12 cellular contexts compared by ENCODE assay signal in genomic region chr11:44067266-44067665, GRCh38. TPM values are rescaled to one million over a fixed set of nuclear protein-coding genes. Genes with fewer than 3 reads are reported as not detected.
DNase-seq lines count a peak whose midpoint lies in the region; ATAC-seq, FAIRE-seq and TF ChIP-seq lines count a peak whose summit lies in the region.
"Had no signal": no experiment of that assay in that cellular context is flagged by ENCODE, and none has a peak within 500 bp of the region (broad histone marks: within the 10 kb centered on the region; RNA-seq: fewer than 3 reads in every experiment).

No MANE protein-coding gene starts in this region.

- H3K4me2 ChIP-seq in DOHH2 (ENCODE audit: low read length) (0 out of 2 replicates have a peak overlapping the region, but pooled peaks have one; percentile 77), PC-3 (ENCODE audit: low read length) (peak overlapping the region; percentile 91)

- H3K27me3 ChIP-seq in DOHH2 (ENCODE audit: control insufficient read depth, low read length) (no peaks in the 10 kb centered on the region), PC-3 (ENCODE audit: low read length) (no peaks in the 10 kb centered on the region)

- H3K27ac ChIP-seq in DOHH2 (ENCODE audit: low read depth, low read length) = no peak overlapping the region
- H3K27ac ChIP-seq in PC-3 (ENCODE audit: low read length) = no peak overlapping the region

- POLR2A ChIA-PET in PC-3 (lab: Charles Lee; ENCODE audit: unreplicated experiment) = no interaction called here

- no peak for ATAC-seq in PC-3
- ATAC-seq in HG03039 (IDR thresholded peaks at IDR 0.05; ENCODE audit: unreplicated experiment) = no peak

- no peak for FAIRE-seq in H54 (lab: Jason Lieb, UNC)

- H3F3A ChIP-seq in DOHH2 (ENCODE audit: control insufficient read depth, insufficient read depth) (no peaks in the 10 kb centered on the region), PC-3 (ENCODE audit: low read length, unreplicated experiment) (no peaks in the 10 kb centered on the region)

- no peaks in the 10 kb centered on the region for H3K9me3 Mint-ChIP-seq in dendritic cell treated with granulocyte-macrophage colony-stimulating factor and Interleukin-4, amounts not matched to agents 40 ng/mL and 50 ng/mL, for 4 days
- no peaks in the 10 kb centered on the region for H3K9me3 Mint-ChIP-seq in progenitor cell of endocrine pancreas (ENCODE audit: low read depth)

- H3K27me3 Mint-ChIP-seq in dendritic cell treated with granulocyte-macrophage colony-stimulating factor and Interleukin-4, amounts not matched to agents 40 ng/mL and 50 ng/mL, for 4 days = peaks cover 5% of the 10 kb centered on the region
- peaks cover 12% of the 10 kb centered on the region for H3K27me3 Mint-ChIP-seq in progenitor cell of endocrine pancreas

- intact Hi-C loops in PC-3 (cut with micrococcal nuclease) = no loop called here
- intact Hi-C loops in dendritic cell treated with granulocyte-macrophage colony-stimulating factor and Interleukin-4, amounts not matched to agents 40 ng/mL and 50 ng/mL, for 4 days (cut with micrococcal nuclease) = loop anchor here (2.0 to 10.0 kb wide), 3 partner anchors 28 to 752 kb away; partner anchors contain the start of genes ALKBH3, API5 and EXT2

- no TSS peak for BruUV-seq in PC-3 (replicated peaks; lab: Mats Ljungman, UMichigan)

- TF ChIP-seq CTCF in DOHH2 (IDR thresholded peaks at IDR 0.05; ENCODE audit: low read depth, low read length, poor library complexity, severe bottlenecking) = no peak
- no peak for TF ChIP-seq CTCF in PC-3 (conservative IDR thresholded peaks at IDR 0.05; ENCODE audit: low read depth, low read length)
- no peak for TF ChIP-seq CTCF in progenitor cell of endocrine pancreas (IDR thresholded peaks at IDR 0.05; ENCODE audit: unreplicated experiment)

- H3K4me1 ChIP-seq in DOHH2 (ENCODE audit: control insufficient read depth, low read length) = peaks cover 18% of the 10 kb centered on the region
- peaks cover 13% of the 10 kb centered on the region for H3K4me1 ChIP-seq in PC-3 (ENCODE audit: insufficient read depth, low read length)

- H3K4me3 ChIP-seq in DOHH2 (ENCODE audit: low read length) (0 out of 2 replicates have a peak overlapping the region, but pooled peaks have one; percentile 71), PC-3 (ENCODE audit: low read length) (peak overlapping the region; percentile 84; the same call in 1 of the 2 replicates)

- H3K79me2 ChIP-seq in DOHH2 (ENCODE audit: control insufficient read depth, low read length) (no peaks in the 10 kb centered on the region), PC-3 (ENCODE audit: low read length) (no peaks in the 10 kb centered on the region)

- no peaks in the 10 kb centered on the region for H3K9me2 ChIP-seq in DOHH2 (replicated peaks; ENCODE audit: control insufficient read depth, low read length)
- H3K9me2 ChIP-seq in PC-3 (replicated peaks; ENCODE audit: low read length) = no peaks in the 10 kb centered on the region

- peaks cover 26% of the 10 kb centered on the region for H3K4me1 Mint-ChIP-seq in dendritic cell treated with granulocyte-macrophage colony-stimulating factor and Interleukin-4, amounts not matched to agents 40 ng/mL and 50 ng/mL, for 4 days (ENCODE audit: low read depth)
- peaks cover 18% of the 10 kb centered on the region for H3K4me1 Mint-ChIP-seq in progenitor cell of endocrine pancreas (ENCODE audit: low read depth)

- H3K9me3 ChIP-seq in DOHH2 (ENCODE audit: control insufficient read depth, insufficient read depth, low read length) (no peaks in the 10 kb centered on the region), PC-3 (ENCODE audit: low read length) (no peaks in the 10 kb centered on the region)

- H3K36me3 ChIP-seq in DOHH2 (ENCODE audit: control insufficient read depth, low read length) (no peaks in the 10 kb centered on the region), PC-3 (ENCODE audit: low read depth, low read length) (no peaks in the 10 kb centered on the region)

- peak overlapping the region; percentile 98 for H3K27ac Mint-ChIP-seq in dendritic cell treated with granulocyte-macrophage colony-stimulating factor and Interleukin-4, amounts not matched to agents 40 ng/mL and 50 ng/mL, for 4 days
- H3K27ac Mint-ChIP-seq in progenitor cell of endocrine pancreas = no peak overlapping the region

- no peak overlapping the region for H2AFZ ChIP-seq in PC-3 (ENCODE audit: low read length)

- H3K36me3 Mint-ChIP-seq in dendritic cell treated with granulocyte-macrophage colony-stimulating factor and Interleukin-4, amounts not matched to agents 40 ng/mL and 50 ng/mL, for 4 days (ENCODE audit: low read depth) = peaks cover 49% of the 10 kb centered on the region
- H3K36me3 Mint-ChIP-seq in progenitor cell of endocrine pancreas (ENCODE audit: insufficient read depth) = peaks cover 2% of the 10 kb centered on the region

- H3K9ac ChIP-seq in PC-3 (ENCODE audit: low read length) = peak overlapping the region; percentile 8; the same call in 1 of the 2 replicates

- DNase-seq in PC-3 (no peak), progenitor cell of endocrine pancreas (ENCODE audit: low spot score, unreplicated experiment) (no peak), ureter (ENCODE audit: low spot score) (no peak), H54 (ENCODE audit: insufficient read length, low spot score) (no peak), DMS53 (lab: John Stamatoyannopoulos, UW) (no peak)
- DNase-seq: central memory CD4-positive, alpha-beta T cell; stimulated activated CD4-positive, alpha-beta T cell treated with anti-CD3 and anti-CD28 coated beads, Interleukin-2, amount 100 ng/mL, for 24 hours had no signal

- peak overlapping the region; percentile 91 for H3K4me3 Mint-ChIP-seq in dendritic cell treated with granulocyte-macrophage colony-stimulating factor and Interleukin-4, amounts not matched to agents 40 ng/mL and 50 ng/mL, for 4 days
- peak overlapping the region; percentile 88 for H3K4me3 Mint-ChIP-seq in progenitor cell of endocrine pancreas (ENCODE audit: low read depth)

- CTCF ChIA-PET in PC-3 (lab: Charles Lee) = no interaction called here

- H4K20me1 ChIP-seq in DOHH2 (ENCODE audit: control insufficient read depth, insufficient read depth, low read depth, low read length) (no peaks in the 10 kb centered on the region), PC-3 (ENCODE audit: low read length) (no peaks in the 10 kb centered on the region; the same call in 1 of the 2 replicates)

- TF ChIP-seq POLR2A in H54 (IDR thresholded peaks at IDR 0.05; ENCODE audit: low read depth, low read length) = no peak

RNA-seq across cellular contexts. Expression of gene ACCS, which starts 1.2 kb away (rescaled TPM):
- total RNA-seq in PC-3 (2014; rRNA removed) = 3.8 and 7.5 TPM in 2 replicates
- total RNA-seq in progenitor cell of endocrine pancreas = 30.5 and 33.5 TPM in 2 replicates
- total RNA-seq in ureter = 44.0 TPM

RNA-seq across cellular contexts. Expression of gene ACCSL, which starts 19.5 kb away (rescaled TPM):
- total RNA-seq in PC-3 (2014; rRNA removed) (not detected in 2 replicates), progenitor cell of endocrine pancreas (not detected in 2 replicates), ureter (not detected)
- total RNA-seq: H7; T-helper 1 cell treated with Interleukin-12 subunit alpha and Interleukin-12 subunit beta and Interleukin-4 antibody, amounts not matched to agents 30 ng/mL and 1 ng/mL, for 36 hours had no signal

RNA-seq across cellular contexts. Expression of gene EXT2, which starts 28.2 kb away (rescaled TPM):
- total RNA-seq in PC-3 (2014; rRNA removed) = 74.2 and 77.0 TPM in 2 replicates
- total RNA-seq in progenitor cell of endocrine pancreas = 73.9 and 76.3 TPM in 2 replicates
- 48.1 TPM for total RNA-seq in ureter
